ENCODE assay signal across 17 cellular contexts in the genomic region with DNA sequence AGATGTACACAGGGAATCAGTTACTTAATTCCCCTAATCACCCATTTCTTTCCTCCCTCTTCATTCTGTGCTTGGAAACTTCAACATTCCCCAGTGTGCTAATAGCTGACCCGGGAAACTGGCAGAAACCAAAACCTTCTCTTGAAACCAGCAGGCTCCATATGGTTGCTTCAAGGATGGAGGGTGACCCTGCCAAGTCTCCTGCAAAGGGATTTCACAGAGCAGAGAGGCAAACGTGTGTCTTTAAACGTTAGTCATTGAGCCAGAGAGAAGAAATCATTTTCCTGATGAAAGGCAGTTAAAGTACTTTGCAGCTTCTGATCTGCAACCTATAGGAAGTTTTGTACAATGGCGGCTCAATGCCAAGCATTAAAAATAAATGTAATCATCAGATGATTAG.
"Had no signal": no experiment of that assay in that cellular context is flagged by ENCODE, and none has a peak within 500 bp of the region (broad histone marks: within the 10 kb centered on the region; RNA-seq: fewer than 3 reads in every experiment).

No MANE protein-coding gene starts in this region.

- H3K4me1 ChIP-seq: ascending aorta, colonic mucosa, esophagus squamous epithelium, foreskin keratinocyte, suprapubic skin, upper lobe of left lung had no signal

- H3K4me3 ChIP-seq: ascending aorta, colonic mucosa, esophagus squamous epithelium, suprapubic skin, upper lobe of left lung had no signal

- H3K27ac ChIP-seq: ascending aorta, colonic mucosa, esophagus squamous epithelium, foreskin keratinocyte, suprapubic skin, upper lobe of left lung, VCaP had no signal

- H3K27me3 ChIP-seq: ascending aorta, colonic mucosa, esophagus squamous epithelium, foreskin keratinocyte, suprapubic skin, upper lobe of left lung had no signal

- DNase-seq: activated CD4-positive, alpha-beta T cell treated with anti-CD3 and anti-CD28 coated beads for 36 hours; activated CD8-positive, alpha-beta memory T cell treated with anti-CD3 and anti-CD28 coated beads, Interleukin-2, amount 50 U/mL, for 48 hours; activated CD8-positive, alpha-beta T cell treated with anti-CD3 and anti-CD28 coated beads for 36 hours; activated naive CD4-positive, alpha-beta T cell; colonic mucosa; esophagus squamous epithelium; foreskin keratinocyte; nephron progenitor cell; stimulated activated CD4-positive, alpha-beta T cell treated with anti-CD3 and anti-CD28 coated beads, Interleukin-4, amount 100 ng/mL, for 1 hour; stimulated activated CD8-positive, alpha-beta memory T cell treated with anti-CD3 and anti-CD28 coated beads, Interleukin-4, amount 100 ng/mL, for 48 hours; stimulated activated naive CD8-positive, alpha-beta T cell treated with anti-CD3 and anti-CD28 coated beads, Interleukin-15, Interleukin-2, amounts not matched to agents 100 U/mL and 50 U/mL, for 24 hours; T1000 had no signal

- H3K36me3 ChIP-seq: ascending aorta, colonic mucosa, esophagus squamous epithelium, suprapubic skin, upper lobe of left lung had no signal

- ATAC-seq: activated CD4-positive, alpha-beta T cell treated with anti-CD3 and anti-CD28 coated beads for 36 hours; activated CD8-positive, alpha-beta T cell treated with anti-CD3 and anti-CD28 coated beads for 36 hours; foreskin keratinocyte; left lobe of liver; stimulated activated naive CD8-positive, alpha-beta T cell treated with anti-CD3 and anti-CD28 coated beads, Interleukin-15, Interleukin-2, amounts not matched to agents 100 U/mL and 50 U/mL, for 24 hours had no signal

- H3K9me3 ChIP-seq: ascending aorta, colonic mucosa, esophagus squamous epithelium, suprapubic skin, upper lobe of left lung had no signal
